ENCODE assay signal across 8 cellular contexts in the genomic region with DNA sequence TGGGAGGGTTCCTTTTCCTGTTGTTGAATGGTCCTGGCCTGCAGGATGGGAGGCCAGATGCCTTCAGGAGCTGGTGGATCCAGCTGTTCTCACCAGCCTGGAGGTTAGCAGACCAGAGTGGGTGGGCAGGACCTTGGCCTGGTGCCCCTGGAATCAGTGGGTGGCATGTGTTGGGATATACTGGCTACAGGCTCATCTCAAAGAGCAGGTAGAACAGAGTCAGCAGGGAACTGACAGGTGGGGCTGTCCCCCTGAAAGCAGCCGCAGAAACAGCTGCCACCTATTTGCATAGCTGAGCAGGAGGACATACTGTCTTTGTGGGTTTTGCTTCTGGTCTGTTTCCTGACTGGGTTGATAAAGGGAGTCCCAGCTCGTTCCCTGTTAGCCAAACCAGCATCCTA.
DNase-seq lines count a peak whose midpoint lies in the region; ATAC-seq, FAIRE-seq and TF ChIP-seq lines count a peak whose summit lies in the region.

No MANE protein-coding gene starts in this region.

- 0 out of 2 replicates have a peak, but pooled peaks have one; percentile 5 for TF ChIP-seq RAD21 in GM12878 (IDR thresholded peaks at IDR 0.05; ENCODE audit: insufficient read depth, low read depth, low read length)

- RAD21 ChIA-PET in GM12878 (lab: Charles Lee; ENCODE audit: unreplicated experiment): interaction anchor here (0.6 to 5.4 kb wide), 24 partner anchors 8 to 377 kb away, joined by 3 to 65 read pairs (median 5); a partner anchor contains a TSS

- TF ChIP-seq EP300 in GM12878 (IDR thresholded peaks at IDR 0.05; ENCODE audit: borderline replicate concordance in 1 of 2, control insufficient read depth in 1 of 2, low read depth in 2 of 2, low read length in 2 of 2): peak; percentile 43 to 53; a peak in 1 of 4 replicates

- H3K27ac ChIP-seq in GM12878 (ENCODE audit: control insufficient read depth, insufficient read depth): no peak overlapping the region; the same call in 1 of the 2 replicates

- H3K4me3 Mint-ChIP-seq in activated T-helper 1 cell treated with anti-CD3 and anti-CD28 coated beads, Interleukin-12 subunit alpha, Interleukin-12 subunit beta, Interleukin-2, Interleukin-4 antibody, amounts not matched to agents 30 ng/mL and 10 ng/mL and 1 ng/mL, durations not matched to agents 14 hours and 24 hours and 36 hours: no peak overlapping the region

- H4K20me1 ChIP-seq in GM12878 (ENCODE audit: control insufficient read depth, insufficient read depth): peaks cover 2% of the 10 kb centered on the region; the same call in 1 of the 2 replicates

- peak overlapping the region; percentile 76 for H3K4me2 ChIP-seq in GM12878 (ENCODE audit: control insufficient read depth, insufficient read depth)

- peak; percentile 63 for DNase-seq in GM12878 (ENCODE audit: low read depth, low spot score)
- no peak for DNase-seq in activated T-helper 1 cell treated with anti-CD3 and anti-CD28 coated beads, Interleukin-12 subunit alpha, Interleukin-12 subunit beta, Interleukin-2, Interleukin-4 antibody, amounts not matched to agents 30 ng/mL and 10 ng/mL and 1 ng/mL, durations not matched to agents 14 hours and 24 hours and 36 hours (ENCODE audit: low spot score)
- DNase-seq in ACHN: no peak
- DNase-seq in central memory CD4-positive, alpha-beta T cell: no peak
- DNase-seq in NCI-H2029 treated with DMSO at 0.1 percent for 48 hours (lab: John Stamatoyannopoulos, UW): no peak

- peak in 1 of 3 experiments; percentile 21; a peak in 1 of 6 replicates for TF ChIP-seq CTCF in GM12878 (IDR thresholded peaks at IDR 0.05 in 2 of 3, conservative IDR thresholded peaks at IDR 0.05 in 1 of 3; ENCODE audit: control insufficient read depth in 2 of 3, extremely low read depth in 1 of 3, insufficient read depth in 1 of 3, low read depth in 3 of 3, low read length in 3 of 3)

- POLR2A ChIA-PET in GM12878 (lab: Charles Lee): interaction anchor here (0.5 to 2.4 kb wide), 13 partner anchors 9 to 438 kb away, joined by 3 to 13 read pairs (median 5); a partner anchor contains a TSS

- 0% methylated on average over 2 of the region's 2 CpGs for WGBS in GM12878 (ENCODE audit: insufficient coverage, insufficient replicate concordance, low lambda C conversion rate, missing lambda C conversion rate)

- no peak overlapping the region for H3K27ac Mint-ChIP-seq in activated T-helper 1 cell treated with anti-CD3 and anti-CD28 coated beads, Interleukin-12 subunit alpha, Interleukin-12 subunit beta, Interleukin-2, Interleukin-4 antibody, amounts not matched to agents 30 ng/mL and 10 ng/mL and 1 ng/mL, durations not matched to agents 14 hours and 24 hours and 36 hours

- in situ Hi-C loops in GM12878 (cut with MboI) (loop anchor here (10.0 kb wide), 1 partner anchor 309 kb away; no protein-coding TSS in a partner anchor), ACHN (cut with HindIII; ENCODE audit: low pct_ligation_motif_present, low pct_unique_long_range_greater_than_20kb, low sequenced_read_pairs) (no loop called here)

- TF ChIP-seq POLR2A in GM12878 (IDR thresholded peaks at IDR 0.05; ENCODE audit: low read depth, low read length): 0 out of 2 replicates have a peak, but pooled peaks have one; percentile 16

- H3K4me1 Mint-ChIP-seq in activated T-helper 1 cell treated with anti-CD3 and anti-CD28 coated beads, Interleukin-12 subunit alpha, Interleukin-12 subunit beta, Interleukin-2, Interleukin-4 antibody, amounts not matched to agents 30 ng/mL and 10 ng/mL and 1 ng/mL, durations not matched to agents 14 hours and 24 hours and 36 hours (ENCODE audit: low read depth): peaks cover 16% of the 10 kb centered on the region

- H3K4me1 ChIP-seq in GM12878 (ENCODE audit: control insufficient read depth, insufficient read depth, low read length): peaks cover 35% of the 10 kb centered on the region

- BruUV-seq in GM12878 (replicated peaks; lab: Mats Ljungman, UMichigan): no TSS peak

- no peak overlapping the region for H3K9ac ChIP-seq in GM12878 (ENCODE audit: control insufficient read depth, insufficient read depth, low read length)

- peaks cover 0 to 3% of the 10 kb centered on the region in 2 experiments; a peak in 2 of 4 replicates for H3K36me3 ChIP-seq in GM12878 (ENCODE audit: control insufficient read depth in 2 of 2, insufficient read depth in 2 of 2, low read length in 1 of 2)

- no peaks in the 10 kb centered on the region for H3K27me3 ChIP-seq in GM12878 (replicated peaks in 1 of 2; ENCODE audit: control insufficient read depth in 2 of 2, insufficient read depth in 2 of 2, low read length in 1 of 2)

- FAIRE-seq in GM12878 (lab: Jason Lieb, UNC): peak; percentile 96

- intact Hi-C loops in GM12878 (cut with micrococcal nuclease; ENCODE audit: unreplicated experiment): loop anchor here (5.0 kb wide), 2 partner anchors 43 to 307 kb away; no protein-coding TSS in a partner anchor
- intact Hi-C loops in activated T-helper 1 cell treated with anti-CD3 and anti-CD28 coated beads, Interleukin-12 subunit alpha, Interleukin-12 subunit beta, Interleukin-2, Interleukin-4 antibody, amounts not matched to agents 30 ng/mL and 10 ng/mL and 1 ng/mL, durations not matched to agents 14 hours and 24 hours and 36 hours (cut with micrococcal nuclease): no loop called here

- H3K9me3 ChIP-seq in GM12878 (replicated peaks; ENCODE audit: control insufficient read depth, insufficient read depth, low read length): no peaks in the 10 kb centered on the region

- no peak overlapping the region for H2AFZ ChIP-seq in GM12878 (ENCODE audit: control insufficient read depth, low read depth, low read length)

- H3K79me2 ChIP-seq in GM12878 (ENCODE audit: control insufficient read depth, insufficient read depth, low read length): no peaks in the 10 kb centered on the region

- no peak overlapping the region for H3K4me3 ChIP-seq in GM12878

- no peaks in the 10 kb centered on the region for H3K9me3 Mint-ChIP-seq in activated T-helper 1 cell treated with anti-CD3 and anti-CD28 coated beads, Interleukin-12 subunit alpha, Interleukin-12 subunit beta, Interleukin-2, Interleukin-4 antibody, amounts not matched to agents 30 ng/mL and 10 ng/mL and 1 ng/mL, durations not matched to agents 14 hours and 24 hours and 36 hours

- ATAC-seq in GM18502 (IDR thresholded peaks at IDR 0.05; ENCODE audit: poor library complexity, unreplicated experiment) (peak; percentile 83), GM21390 (IDR thresholded peaks at IDR 0.05; ENCODE audit: unreplicated experiment) (peak; percentile 83), HG03460 (IDR thresholded peaks at IDR 0.05; ENCODE audit: unreplicated experiment) (peak; percentile 71), GM12878 (peak; percentile 86)

- SMC1A ChIA-PET in GM12878 (lab: Charles Lee; ENCODE audit: uncharacterized antibody, unreplicated experiment): interaction anchor here (0.7 to 5.8 kb wide), 22 partner anchors 8 to 366 kb away, joined by 3 to 78 read pairs (median 4); a partner anchor contains a TSS

- H3K27me3 Mint-ChIP-seq in activated T-helper 1 cell treated with anti-CD3 and anti-CD28 coated beads, Interleukin-12 subunit alpha, Interleukin-12 subunit beta, Interleukin-2, Interleukin-4 antibody, amounts not matched to agents 30 ng/mL and 10 ng/mL and 1 ng/mL, durations not matched to agents 14 hours and 24 hours and 36 hours (ENCODE audit: insufficient read depth): no peaks in the 10 kb centered on the region

- H3K36me3 Mint-ChIP-seq in activated T-helper 1 cell treated with anti-CD3 and anti-CD28 coated beads, Interleukin-12 subunit alpha, Interleukin-12 subunit beta, Interleukin-2, Interleukin-4 antibody, amounts not matched to agents 30 ng/mL and 10 ng/mL and 1 ng/mL, durations not matched to agents 14 hours and 24 hours and 36 hours (ENCODE audit: low read depth): peaks cover 14% of the 10 kb centered on the region

- CTCF ChIA-PET in GM12878 (lab: Yijun Ruan, JAX): interaction anchor here (0.6 to 4.9 kb wide), 19 partner anchors 9 to 1002 kb away, joined by 3 to 85 read pairs (median 7); a partner anchor contains a TSS

TF ChIP-seq in GM12878, 131 proteins besides CTCF, POLR2A, EP300 and RAD21 (continues in another document):
- TF ChIP-seq ATF7 (IDR thresholded peaks at IDR 0.05; ENCODE audit: low read depth) (peak; percentile 24; the same call in 1 of the 2 replicates), ETV6 (conservative IDR thresholded peaks at IDR 0.05 in 1 of 2, IDR thresholded peaks at IDR 0.05 in 1 of 2; ENCODE audit: borderline replicate concordance in 1 of 2, low read depth in 1 of 2) (peak in 1 of 2 experiments; percentile 59; a peak in 1 of 4 replicates), POLR2AphosphoS2 (IDR thresholded peaks at IDR 0.05; ENCODE audit: low read depth, low read length) (no peak), EGR1 (IDR thresholded peaks at IDR 0.05; ENCODE audit: borderline replicate concordance in 1 of 2, low read depth in 2 of 2, low read length in 2 of 2) (no peak), EED (IDR thresholded peaks at IDR 0.05; ENCODE audit: low read depth) (peak; percentile 55; the same call in 1 of the 2 replicates), RUNX3 (IDR thresholded peaks at IDR 0.05; ENCODE audit: low read length) (peak; percentile 91)
- TF ChIP-seq, protein P1, sequence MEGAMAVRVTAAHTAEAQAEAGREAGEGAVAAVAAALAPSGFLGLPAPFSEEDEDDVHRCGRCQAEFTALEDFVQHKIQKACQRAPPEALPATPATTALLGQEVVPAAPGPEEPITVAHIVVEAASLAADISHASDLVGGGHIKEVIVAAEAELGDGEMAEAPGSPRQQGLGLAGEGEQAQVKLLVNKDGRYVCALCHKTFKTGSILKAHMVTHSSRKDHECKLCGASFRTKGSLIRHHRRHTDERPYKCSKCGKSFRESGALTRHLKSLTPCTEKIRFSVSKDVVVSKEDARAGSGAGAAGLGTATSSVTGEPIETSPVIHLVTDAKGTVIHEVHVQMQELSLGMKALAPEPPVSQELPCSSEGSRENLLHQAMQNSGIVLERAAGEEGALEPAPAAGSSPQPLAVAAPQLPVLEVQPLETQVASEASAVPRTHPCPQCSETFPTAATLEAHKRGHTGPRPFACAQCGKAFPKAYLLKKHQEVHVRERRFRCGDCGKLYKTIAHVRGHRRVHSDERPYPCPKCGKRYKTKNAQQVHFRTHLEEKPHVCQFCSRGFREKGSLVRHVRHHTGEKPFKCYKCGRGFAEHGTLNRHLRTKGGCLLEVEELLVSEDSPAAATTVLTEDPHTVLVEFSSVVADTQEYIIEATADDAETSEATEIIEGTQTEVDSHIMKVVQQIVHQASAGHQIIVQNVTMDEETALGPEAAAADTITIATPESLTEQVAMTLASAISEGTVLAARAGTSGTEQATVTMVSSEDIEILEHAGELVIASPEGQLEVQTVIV (IDR thresholded peaks at IDR 0.05; ENCODE audit: borderline replicate concordance, partially characterized antibody): no peak
